In the genomic region with DNA sequence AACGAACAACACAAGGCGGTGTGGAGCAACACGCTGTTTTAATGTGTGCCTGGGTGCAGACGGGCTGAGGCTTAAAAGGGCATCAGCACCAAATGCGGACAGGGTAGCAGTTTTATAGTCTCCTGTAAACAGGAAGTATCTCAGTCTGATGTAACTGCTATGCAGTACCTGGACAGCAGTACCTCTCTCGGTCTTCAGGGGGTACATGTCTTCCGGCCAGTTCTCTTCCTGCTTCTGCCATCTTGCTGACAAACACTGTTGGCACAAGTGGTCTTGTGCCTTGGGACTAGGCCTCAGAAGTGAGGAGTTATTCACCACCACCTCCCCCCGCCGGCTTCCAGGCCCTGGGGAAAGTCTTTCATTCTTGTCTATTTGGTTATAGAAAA, we compare ENCODE assay signal across 34 cellular contexts. TPM values are rescaled to one million over a fixed set of nuclear protein-coding genes. Genes with fewer than 3 reads are reported as not detected.
"Had no signal": no experiment of that assay in that cellular context is flagged by ENCODE, and none has a peak within 500 bp of the region (broad histone marks: within the 10 kb centered on the region; RNA-seq: fewer than 3 reads in every experiment).

No MANE protein-coding gene starts in this region.

- H3K9me3 ChIP-seq: left lung, lower lobe of right lung, neutrophil, right lobe of liver, tibial nerve had no signal

- H3K4me3 ChIP-seq: left lung, lower lobe of right lung, right lobe of liver, tibial nerve had no signal

- H3K36me3 ChIP-seq: left lung, lower lobe of right lung, neutrophil, right lobe of liver, tibial nerve had no signal

- H3K9me3 Mint-ChIP-seq: activated B cell treated with CpG ODN at 0.5 μM for 24 hours; effector memory CD8-positive, alpha-beta T cell; nephron; T-helper 1 cell treated with Interleukin-12 subunit alpha and Interleukin-12 subunit beta and Interleukin-4 antibody, amounts not matched to agents 30 μg/mL and 1 μg/mL, for 36 hours had no signal

- H3K27ac ChIP-seq: left lung, lower lobe of right lung, neutrophil, right lobe of liver, tibial nerve had no signal

- DNase-seq: activated B cell treated with CpG ODN at 0.5 μM for 24 hours; activated CD4-positive, alpha-beta T cell treated with anti-CD3 and anti-CD28 coated beads, Interleukin-2, amount 50 U/mL, for 1 hour; activated effector memory CD4-positive, alpha-beta T cell treated with Interleukin-2 at 50 U/mL for 16 hours; activated naive CD4-positive, alpha-beta T cell treated with Interleukin-2 at 50 U/mL for 16 hours; activated T-cell treated with anti-CD3 and anti-CD28 coated beads for 4 hours; activated T-cell treated with anti-CD3 and anti-CD28 coated beads, Interleukin-2, amount 50 U/mL, for 72 hours; anterior cingulate cortex; cerebellar nuclear complex; cortex of kidney; effector memory CD8-positive, alpha-beta T cell; foreskin fibroblast; head of caudate nucleus; left lung; lower lobe of right lung; right lobe of liver; stimulated activated CD4-positive, alpha-beta T cell treated with anti-CD3 and anti-CD28 coated beads, Interleukin-2, amount 100 ng/mL, for 48 hours; stimulated activated naive CD4-positive, alpha-beta T cell treated with Interleukin-2 at 50 U/mL for 16 hours; T-helper 9 cell had no signal

- H3K4me3 Mint-ChIP-seq: activated B cell treated with CpG ODN at 0.5 μM for 24 hours; activated naive CD8-positive, alpha-beta T cell; activated T-cell treated with anti-CD3 and anti-CD28 coated beads, Interleukin-2, amount 50 U/mL, for 72 hours; effector memory CD8-positive, alpha-beta T cell; nephron; T-helper 1 cell treated with Interleukin-12 subunit alpha and Interleukin-12 subunit beta and Interleukin-4 antibody, amounts not matched to agents 30 μg/mL and 1 μg/mL, for 36 hours had no signal

- H3K4me1 ChIP-seq: lower lobe of right lung had no signal

- ATAC-seq: effector memory CD8-positive, alpha-beta T cell; esophagus mucosa; left lung; lower lobe of right lung; right lobe of liver had no signal

- H3K27me3 ChIP-seq: left lung, neutrophil, right lobe of liver, tibial nerve had no signal

- H3K27ac Mint-ChIP-seq: activated B cell treated with CpG ODN at 0.5 μM for 24 hours; activated naive CD8-positive, alpha-beta T cell; activated T-cell treated with anti-CD3 and anti-CD28 coated beads, Interleukin-2, amount 50 U/mL, for 72 hours; effector memory CD8-positive, alpha-beta T cell; nephron; progenitor cell of endocrine pancreas; T-helper 1 cell treated with Interleukin-12 subunit alpha and Interleukin-12 subunit beta and Interleukin-4 antibody, amounts not matched to agents 30 μg/mL and 1 μg/mL, for 36 hours had no signal

- H3K27me3 Mint-ChIP-seq: activated B cell treated with CpG ODN at 0.5 μM for 24 hours; activated naive CD8-positive, alpha-beta T cell; effector memory CD8-positive, alpha-beta T cell; progenitor cell of endocrine pancreas had no signal

RNA-seq across cellular contexts. Expression of gene APOBEC4, which starts 49.7 kb away (rescaled TPM):
- total RNA-seq: activated B cell treated with CpG ODN at 0.5 μM for 24 hours; activated T-cell treated with anti-CD3 and anti-CD28 coated beads, Interleukin-2, amount 50 U/mL, for 72 hours; bronchial epithelial cell; endothelial cell of umbilical vein; esophagus mucosa; mesenteric fat pad; mucosa of gallbladder; osteocyte; progenitor cell of endocrine pancreas; renal cortical epithelial cell; right lobe of liver; skeletal muscle tissue; temporal lobe; tibial nerve; urinary bladder had no signal
- polyA plus RNA-seq: endothelial cell of umbilical vein, urinary bladder had no signal
